In genomic region chr6:43070028-43070632, GRCh38 we compare ENCODE assay signal across 8 cellular contexts. TPM values are rescaled to one million over a fixed set of nuclear protein-coding genes. Genes with fewer than 3 reads are reported as not detected.
DNase-seq lines count a peak whose midpoint lies in the region; ATAC-seq and TF ChIP-seq lines count a peak whose summit lies in the region.

No MANE protein-coding gene starts in this region.

- BruUV-seq in IMR-90 (replicated peaks; lab: Mats Ljungman, UMichigan) = no TSS peak

- peaks cover 13% of the 10 kb centered on the region for H3K9me1 ChIP-seq in IMR-90 (ENCODE audit: insufficient read depth, low read length)

- H2AFZ ChIP-seq in IMR-90 (replicated peaks; ENCODE audit: low read length, poor library complexity) = peak overlapping the region; percentile 54

- H3K4ac ChIP-seq in IMR-90 (ENCODE audit: low read depth, low read length) = peak overlapping the region; percentile 30; the same call in 1 of the 2 replicates

- no peak overlapping the region; the same call in 1 of the 2 replicates for H4K91ac ChIP-seq in IMR-90 (ENCODE audit: insufficient read depth, low read depth, low read length)

- H3K14ac ChIP-seq in IMR-90 (replicated peaks; ENCODE audit: low read depth, low read length) = no peak overlapping the region

- no peak overlapping the region for H3K23ac ChIP-seq in IMR-90 (ENCODE audit: low read depth, low read length)

- CTCF ChIA-PET in IMR-90 (lab: Yijun Ruan, JAX) = interaction anchor here (0.7 kb wide), 1 partner anchor 59 kb away, joined by 3 read pairs; no protein-coding TSS in a partner anchor

- H3K79me1 ChIP-seq in IMR-90 (ENCODE audit: low read depth in 1 of 2, low read length in 2 of 2) = peaks cover 0 to 3% of the 10 kb centered on the region in 2 experiments; a peak in 1 of 4 replicates

- TF ChIP-seq POLR2A in IMR-90 (IDR thresholded peaks at IDR 0.05; ENCODE audit: low read depth, low read length) (no peak), suprapubic skin (IDR thresholded peaks at IDR 0.05) (no peak)

- peak overlapping the region; percentile 34; the same call in 1 of the 2 replicates for H3K9ac ChIP-seq in IMR-90 (ENCODE audit: low read depth, low read length)

- no peak overlapping the region; the same call in 1 of the 2 replicates for H2BK20ac ChIP-seq in IMR-90 (ENCODE audit: low read depth, low read length)

- DNase-seq in SIG-M5 treated with dmso at 0.1 percent for 504 hours (lab: John Stamatoyannopoulos, UW; ENCODE audit: unreplicated experiment) (peak; percentile 60), SIG-M5 (lab: John Stamatoyannopoulos, UW) (no peak), IMR-90 (peak; percentile 76), SK-N-DZ (ENCODE audit: low spot score) (peak; percentile 65), renal cortical epithelial cell (ENCODE audit: low read depth) (peak; percentile 69), suprapubic skin (ENCODE audit: low spot score in 2 of 2) (no peak)

- in situ Hi-C loops in IMR-90 (cut with MboI; ENCODE audit: low sequenced_read_pairs) = no loop called here

- TF ChIP-seq EP300 in suprapubic skin (IDR thresholded peaks at IDR 0.05) = no peak

- H4K8ac ChIP-seq in IMR-90 (ENCODE audit: low read depth in 2 of 2, low read length in 2 of 2) = peak overlapping the region in 1 of 2 experiments; percentile 63; a peak in 1 of 4 replicates

- dilution Hi-C loops in IMR-90 (cut with HindIII; ENCODE audit: low sequenced_read_pairs, unreplicated experiment) = no loop called here

- H3K4me2 ChIP-seq in IMR-90 (ENCODE audit: low read depth, low read length) = no peak overlapping the region

- peak; percentile 90 for TF ChIP-seq RAD21 in IMR-90 (IDR thresholded peaks at IDR 0.05; ENCODE audit: low read length)

- H2BK15ac ChIP-seq in IMR-90 (ENCODE audit: low read depth, low read length) = peak overlapping the region; percentile 48; the same call in 1 of the 3 replicates

- ATAC-seq in IMR-90 (ENCODE audit: low read depth) = peak; percentile 89
- ATAC-seq in esophagus mucosa = peak; percentile 60
- ATAC-seq in HG03432 (IDR thresholded peaks at IDR 0.05; ENCODE audit: unreplicated experiment) = no peak

- H3K9me3 ChIP-seq in IMR-90 (ENCODE audit: control insufficient read depth, insufficient read depth, low read length) (no peaks in the 10 kb centered on the region), suprapubic skin (no peaks in the 10 kb centered on the region)

- H3K4me1 ChIP-seq in IMR-90 (ENCODE audit: control insufficient read depth, insufficient read depth, low read length) (peaks cover 12% of the 10 kb centered on the region), suprapubic skin (no peaks in the 10 kb centered on the region)

- peak overlapping the region; percentile 70; the same call in 1 of the 2 replicates for H2AK5ac ChIP-seq in IMR-90 (ENCODE audit: low read depth, low read length)

- no peak overlapping the region for H3K18ac ChIP-seq in IMR-90 (ENCODE audit: low read depth, low read length)

- H3K27me3 ChIP-seq in IMR-90 (ENCODE audit: control insufficient read depth, insufficient read depth, low read length) = no peaks in the 10 kb centered on the region
- no peaks in the 10 kb centered on the region for H3K27me3 ChIP-seq in suprapubic skin

- H3K27ac ChIP-seq in IMR-90 (ENCODE audit: insufficient read depth, low read length) = no peak overlapping the region
- H3K27ac ChIP-seq in suprapubic skin = no peak overlapping the region

- intact Hi-C loops in IMR-90 (cut with micrococcal nuclease) = loop anchor here (1.0 to 5.0 kb wide), 3 partner anchors 59 to 302 kb away; no protein-coding TSS in a partner anchor

- TF ChIP-seq CTCF in IMR-90 (conservative IDR thresholded peaks at IDR 0.05; ENCODE audit: low read depth, low read length) = peak; percentile 87
- no peak for TF ChIP-seq CTCF in suprapubic skin (IDR thresholded peaks at IDR 0.05)

- WGBS in IMR-90 (ENCODE audit: extremely low coverage in 2 of 2, insufficient read length in 1 of 2), 2 experiments = 75% methylated on average over 2 of the region's 6 CpGs; no CpG with 5 or more reads in 1 of the 2 experiments
- WGBS in suprapubic skin = 57% methylated on average over 6 of the region's 6 CpGs

- peak overlapping the region; percentile 52; the same call in 1 of the 2 replicates for H4K5ac ChIP-seq in IMR-90 (ENCODE audit: low read depth, low read length)

- no peak overlapping the region for H3K4me3 ChIP-seq in IMR-90 (ENCODE audit: insufficient read depth, low read depth, low read length)
- no peak overlapping the region for H3K4me3 ChIP-seq in suprapubic skin

- H2BK120ac ChIP-seq in IMR-90 (ENCODE audit: low read depth, low read length) = no peak overlapping the region

- H3K56ac ChIP-seq in IMR-90 (ENCODE audit: extremely low read depth, insufficient read depth, low read length) = no peak overlapping the region

- H2BK5ac ChIP-seq in IMR-90 (ENCODE audit: low read depth, low read length, poor library complexity, severe bottlenecking) = no peak overlapping the region

- no peaks in the 10 kb centered on the region for H4K20me1 ChIP-seq in IMR-90 (ENCODE audit: insufficient read depth, low read length)

- POLR2A ChIA-PET in IMR-90 (lab: Charles Lee; ENCODE audit: unreplicated experiment) = no interaction called here

- H3K36me3 ChIP-seq in IMR-90 (ENCODE audit: control insufficient read depth, insufficient read depth, low read length) = peaks cover 19% of the 10 kb centered on the region
- H3K36me3 ChIP-seq in suprapubic skin = peaks cover 48% of the 10 kb centered on the region

- peak overlapping the region; percentile 88 for H2AK9ac ChIP-seq in IMR-90 (replicated peaks; ENCODE audit: low read depth, low read length, poor library complexity)

TF ChIP-seq in IMR-90, 13 proteins besides CTCF, POLR2A, EP300 and RAD21:
- TF ChIP-seq CEBPB (IDR thresholded peaks at IDR 0.05; ENCODE audit: low read depth, low read length) = no peak
- peak; percentile 91 for TF ChIP-seq SMC3 (IDR thresholded peaks at IDR 0.05; ENCODE audit: low read depth, low read length)

RNA-seq across cellular contexts. Expression of gene PTK7, which starts 6.0 kb away (rescaled TPM):
- total RNA-seq in IMR-90 (2012; rRNA removed) = 44.4 and 47.1 TPM in 2 replicates
- polyA plus RNA-seq in IMR-90 (2012; rRNA removed) = 122 and 142 TPM in 2 replicates
- 77.1 and 216 TPM in 2 replicates for polyA plus RNA-seq in IMR-90 (2012; cell fraction: cytosol; rRNA removed)
- 374 and 547 TPM in 2 replicates for polyA plus RNA-seq in IMR-90 (2012; cell fraction: nucleus; rRNA removed; ENCODE audit: low replicate concordance)
- polyA plus RNA-seq in SK-N-DZ (2014; cell fraction: cytosol; rRNA removed) = 85.2 and 100 TPM in 2 replicates
- 142 and 157 TPM in 2 replicates for polyA plus RNA-seq in SK-N-DZ (2014; cell fraction: nucleus; rRNA removed)
- total RNA-seq in esophagus mucosa = 37.3 TPM
- total RNA-seq in renal cortical epithelial cell = 81.3 and 141 TPM in 2 replicates
- 10 to 100 TPM; 50.4 to 71.3 (median 66.3) TPM for total RNA-seq in suprapubic skin

RNA-seq across cellular contexts. Expression of gene KLC4, which starts 10.7 kb away (rescaled TPM):
- total RNA-seq in IMR-90 (2012; rRNA removed) (9.7 and 10.9 TPM in 2 replicates), esophagus mucosa (7.5 TPM), renal cortical epithelial cell (17.0 and 29.3 TPM in 2 replicates), suprapubic skin (10 to 100 TPM; 15.0 to 45.9 (median 24.4) TPM)
- 12.4 and 13.0 TPM in 2 replicates for polyA plus RNA-seq in IMR-90 (2012; rRNA removed)
- 7.7 and 11.3 TPM in 2 replicates for polyA plus RNA-seq in IMR-90 (2012; cell fraction: cytosol; rRNA removed)
- 63.8 and 69.4 TPM in 2 replicates for polyA plus RNA-seq in IMR-90 (2012; cell fraction: nucleus; rRNA removed; ENCODE audit: low replicate concordance)
- 32.8 and 36.7 TPM in 2 replicates for polyA plus RNA-seq in SK-N-DZ (2014; cell fraction: cytosol; rRNA removed)
- polyA plus RNA-seq in SK-N-DZ (2014; cell fraction: nucleus; rRNA removed) = 66.8 and 72.5 TPM in 2 replicates

RNA-seq across cellular contexts. Expression of gene MRPL2, which starts 10.9 kb away (rescaled TPM):
- total RNA-seq in IMR-90 (2012; rRNA removed) (15.8 and 18.1 TPM in 2 replicates), esophagus mucosa (45.0 TPM), renal cortical epithelial cell (17.9 and 25.4 TPM in 2 replicates), suprapubic skin (10 to 100 TPM; 21.2 to 38.1 (median 25.9) TPM)
- 45.9 and 46.8 TPM in 2 replicates for polyA plus RNA-seq in IMR-90 (2012; rRNA removed)
- polyA plus RNA-seq in IMR-90 (2012; cell fraction: cytosol; rRNA removed) = 23.2 and 43.0 TPM in 2 replicates
- 38.5 and 46.5 TPM in 2 replicates for polyA plus RNA-seq in IMR-90 (2012; cell fraction: nucleus; rRNA removed; ENCODE audit: low replicate concordance)
- 41.3 and 54.8 TPM in 2 replicates for polyA plus RNA-seq in SK-N-DZ (2014; cell fraction: cytosol; rRNA removed)
- polyA plus RNA-seq in SK-N-DZ (2014; cell fraction: nucleus; rRNA removed) = 23.8 and 41.9 TPM in 2 replicates

RNA-seq across cellular contexts. Expression of gene CUL7, which starts 16.5 kb away (rescaled TPM):
- 33.3 and 39.3 TPM in 2 replicates for total RNA-seq in IMR-90 (2012; rRNA removed)
- 38.0 and 39.9 TPM in 2 replicates for polyA plus RNA-seq in IMR-90 (2012; rRNA removed)
- polyA plus RNA-seq in IMR-90 (2012; cell fraction: cytosol; rRNA removed) = 21.6 and 30.2 TPM in 2 replicates
- 102 and 140 TPM in 2 replicates for polyA plus RNA-seq in IMR-90 (2012; cell fraction: nucleus; rRNA removed; ENCODE audit: low replicate concordance)
- 22.3 and 29.6 TPM in 2 replicates for polyA plus RNA-seq in SK-N-DZ (2014; cell fraction: cytosol; rRNA removed)
- 75.4 and 85.6 TPM in 2 replicates for polyA plus RNA-seq in SK-N-DZ (2014; cell fraction: nucleus; rRNA removed)
- total RNA-seq in esophagus mucosa = 10.3 TPM
- total RNA-seq in renal cortical epithelial cell = 28.0 and 45.0 TPM in 2 replicates
- total RNA-seq in suprapubic skin = 10 to 100 TPM; 12.3 to 22.2 (median 15.5) TPM

RNA-seq across cellular contexts. Expression of gene RRP36, which starts 48.7 kb away (rescaled TPM):
- total RNA-seq in IMR-90 (2012; rRNA removed) = 106 and 114 TPM in 2 replicates
- polyA plus RNA-seq in IMR-90 (2012; rRNA removed) = 54.3 and 55.1 TPM in 2 replicates
- polyA plus RNA-seq in IMR-90 (2012; cell fraction: cytosol; rRNA removed) = 19.9 and 32.2 TPM in 2 replicates
- polyA plus RNA-seq in IMR-90 (2012; cell fraction: nucleus; rRNA removed; ENCODE audit: low replicate concordance) = 8.8 and 25.5 TPM in 2 replicates
- polyA plus RNA-seq in SK-N-DZ (2014; cell fraction: cytosol; rRNA removed) = 102 and 106 TPM in 2 replicates
- polyA plus RNA-seq in SK-N-DZ (2014; cell fraction: nucleus; rRNA removed) = 38.6 and 46.8 TPM in 2 replicates
- 48.3 TPM for total RNA-seq in esophagus mucosa
- 93.5 and 166 TPM in 2 replicates for total RNA-seq in renal cortical epithelial cell
- 10 to 100 TPM; 30.8 to 66.6 (median 53.6) TPM for total RNA-seq in suprapubic skin

Comparison
In these comparisons a context has a peak if more than half of its experiments do, and no peak if none do; other contexts are left out.
1. DNase-seq: peak in SIG-M5 treated with dmso at 0.1 percent for 504 hours (single experiment), IMR-90 (single experiment), SK-N-DZ (single experiment) and renal cortical epithelial cell (single experiment); none in SIG-M5 (single experiment) and suprapubic skin (0 of 2).